Comparison of ENCODE assay signal across 5 cellular contexts in the genomic region with DNA sequence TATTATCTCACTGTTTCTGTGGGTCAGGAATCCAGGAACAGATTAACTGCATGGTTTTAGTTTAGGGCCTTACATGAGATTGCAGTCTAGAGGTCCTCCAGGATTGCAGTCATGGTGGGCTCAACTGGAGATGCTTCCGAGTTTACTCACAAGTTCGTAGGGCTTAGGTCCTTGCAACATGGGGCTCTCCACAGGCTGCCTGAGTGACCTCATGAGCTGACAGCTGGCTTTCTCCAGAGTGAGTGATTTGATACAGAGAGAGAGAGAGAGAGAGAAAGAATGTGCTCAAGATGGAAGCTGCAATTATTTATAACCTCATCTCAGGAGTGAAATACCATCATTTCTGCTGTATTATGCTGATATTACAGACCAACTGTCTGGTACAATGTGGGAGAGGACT.
"Had no signal": no experiment of that assay in that cellular context is flagged by ENCODE, and none has a peak within 500 bp of the region (broad histone marks: within the 10 kb centered on the region; RNA-seq: fewer than 3 reads in every experiment).

No MANE protein-coding gene starts in this region.

- DNase-seq: H9, HCEC 1CT, IMR-90 had no signal

- H3K4me2 ChIP-seq: GM23338 had no signal

- H3K27ac Mint-ChIP-seq: GM23338, H9 had no signal

- H2AFZ ChIP-seq: GM23338 had no signal

- H3K4me3 Mint-ChIP-seq: GM23338, H9 had no signal

- H3K4me3 ChIP-seq: GM23338, K562 had no signal

- ATAC-seq: GM23338, K562 had no signal
